8 cellular contexts compared by ENCODE assay signal in the genomic region with DNA sequence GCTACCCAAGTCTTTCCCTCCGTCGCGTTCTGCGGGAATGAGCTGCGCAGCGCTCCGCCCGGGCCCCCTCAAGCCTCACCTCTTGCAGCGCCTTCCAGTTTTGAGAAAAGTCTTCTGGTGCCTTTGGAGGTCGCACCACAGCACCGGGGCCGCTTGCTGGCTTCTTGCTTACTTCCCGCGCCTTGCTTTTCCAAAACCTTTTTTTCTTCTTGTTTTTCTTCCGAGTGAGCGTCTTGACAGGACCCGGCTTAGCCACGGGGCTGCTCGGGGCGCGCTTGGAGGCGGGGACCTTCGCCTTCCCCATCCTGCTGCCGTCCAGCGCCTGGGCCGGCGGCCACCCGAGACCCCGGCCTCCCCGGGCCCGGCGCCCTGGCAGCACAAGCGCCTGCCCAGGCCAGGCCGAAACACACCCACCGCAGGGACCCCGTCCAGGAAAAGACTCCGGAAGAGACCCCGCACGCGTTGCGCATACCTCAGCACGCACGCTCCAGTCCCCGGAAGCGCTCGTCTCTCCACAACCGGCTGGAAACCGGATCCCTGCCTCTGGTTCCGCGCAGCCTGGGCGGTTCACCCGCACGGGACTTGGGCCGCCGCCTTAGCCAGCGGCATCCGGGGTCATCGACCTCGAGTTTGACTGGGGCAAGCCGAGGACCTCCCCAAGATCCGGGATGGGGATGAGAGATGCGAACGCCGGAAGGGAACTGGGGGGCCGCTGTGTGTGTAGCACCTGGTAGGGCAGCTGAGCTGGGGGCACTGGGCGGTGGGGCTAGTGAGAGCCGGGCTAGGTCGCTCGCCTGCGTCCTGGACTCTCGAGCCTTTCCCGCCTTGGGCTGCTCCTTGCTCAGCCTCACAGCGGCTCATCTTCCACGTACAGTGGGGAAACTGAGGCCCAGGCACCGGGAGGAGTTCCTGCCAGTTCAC. TPM values are rescaled to one million over a fixed set of nuclear protein-coding genes. Genes with fewer than 3 reads are reported as not detected.
DNase-seq lines count a peak whose midpoint lies in the region; ATAC-seq, FAIRE-seq and TF ChIP-seq lines count a peak whose summit lies in the region.

TSS of gene REXO4 (minus strand) at position 470 of the 921 bp plus-strand sequence. CDS start at position 304, 166 bp downstream.

- H3K4me3 ChIP-seq in A673 (ENCODE audit: low read depth, low read length, poor library complexity, severe bottlenecking) (peak within 1 kb of the TSS; percentile 98), kidney (ENCODE audit: low read length in 2 of 2) (peak within 1 kb of the TSS; percentile 85 to 87)

- DNase-seq in A673 (ENCODE audit: low spot score) (peak; percentile 92), NCI-H345 (lab: John Stamatoyannopoulos, UW) (peak; percentile 87), kidney (peak; percentile 94)
- DNase-seq in activated CD4-positive, CD25-positive, alpha-beta regulatory T cell treated with anti-CD3 and anti-CD28 coated beads, Interleukin-2, amount 50 U/mL, for 16 hours (ENCODE audit: low read depth, low spot score) = peak; percentile 63
- peak; percentile 78 for DNase-seq in central memory CD4-positive, alpha-beta T cell
- peak; percentile 68 to 79 for DNase-seq in stimulated activated CD4-positive, alpha-beta T cell treated with anti-CD3 and anti-CD28 coated beads, Interleukin-15, amount 100 ng/mL, for 1 hour (ENCODE audit: low read depth in 1 of 2, low spot score in 1 of 2)

- BruUV-seq in A673 (replicated peaks; lab: Mats Ljungman, UMichigan) = TSS peak; percentile 83

- POLR2A ChIA-PET in A673 (lab: Charles Lee; ENCODE audit: low non-redundant PET) = no interaction called here

- TF ChIP-seq CTCF in A673 (conservative IDR thresholded peaks at IDR 0.05; ENCODE audit: low read depth, low read length) (no peak), kidney (IDR thresholded peaks at IDR 0.05; ENCODE audit: borderline replicate concordance, extremely low read depth, insufficient read depth) (no peak)

- peak; percentile 65 for ATAC-seq in HG03095 (IDR thresholded peaks at IDR 0.05; ENCODE audit: unreplicated experiment)

- peak within 1 kb of the TSS; percentile 92 for H3K27ac ChIP-seq in A673 (ENCODE audit: low read depth, low read length, poor library complexity, severe bottlenecking)
- peak within 1 kb of the TSS; percentile 65 to 78 for H3K27ac ChIP-seq in kidney (ENCODE audit: low read depth in 2 of 2, low read length in 2 of 2)

- H3K9ac ChIP-seq in kidney (ENCODE audit: low read length in 2 of 2) = peak within 1 kb of the TSS; percentile 65 to 86

- H3K4me1 ChIP-seq in A673 (ENCODE audit: insufficient read depth, low read length, poor library complexity, severe bottlenecking) (peaks cover 7% of the 10 kb centered on the region), kidney (ENCODE audit: control insufficient read depth in 1 of 2, insufficient read depth in 1 of 2, low read depth in 1 of 2, low read length in 2 of 2) (peaks cover 7 to 8% of the 10 kb centered on the region in 2 donors)

- no peak for FAIRE-seq in kidney (lab: Jason Lieb, UNC)

- H3K9me3 ChIP-seq in A673 (ENCODE audit: low read depth, low read length, poor library complexity, severe bottlenecking) = no peaks in the 10 kb centered on the region
- no peaks in the 10 kb centered on the region for H3K9me3 ChIP-seq in kidney (ENCODE audit: control insufficient read depth in 1 of 2, low read length in 2 of 2)

- TF ChIP-seq POLR2A in GM18526 (IDR thresholded peaks at IDR 0.05; ENCODE audit: extremely low read depth, insufficient read length) = peak; percentile 75

- intact Hi-C loops in A673 (cut with micrococcal nuclease; ENCODE audit: unreplicated experiment) = no loop called here
- intact Hi-C loops in kidney (cut with DNase I) = no loop called here

- H3K27me3 ChIP-seq in A673 (replicated peaks; ENCODE audit: insufficient read depth, low read depth, low read length, poor library complexity) = no peaks in the 10 kb centered on the region

- H3K36me3 ChIP-seq in A673 (ENCODE audit: insufficient read depth, low read length, poor library complexity, severe bottlenecking) (peaks cover 1% of the 10 kb centered on the region), kidney (ENCODE audit: control insufficient read depth in 1 of 2, insufficient read depth in 2 of 2, low read length in 2 of 2) (peaks cover 7 to 20% of the 10 kb centered on the region in 2 donors)

- CTCF ChIA-PET in A673 (lab: Charles Lee) = no interaction called here

RNA-seq across cellular contexts. Expression of gene REXO4, which starts in this region (rescaled TPM):
- 32.0 and 35.9 TPM in 2 replicates for total RNA-seq in A673 (2021)
- 17.5 TPM for total RNA-seq in kidney
- 18.6 TPM for polyA plus RNA-seq in kidney (ENCODE audit: insufficient read depth, low read depth, low replicate concordance)

Comparison
In these comparisons a context has a peak if more than half of its experiments do, and no peak if none do; other contexts are left out.
1. Peak in every context shown above with its lines: DNase-seq, ATAC-seq, H3K4me3 ChIP-seq and H3K27ac ChIP-seq.